16 cellular contexts compared by ENCODE assay signal in the genomic region with DNA sequence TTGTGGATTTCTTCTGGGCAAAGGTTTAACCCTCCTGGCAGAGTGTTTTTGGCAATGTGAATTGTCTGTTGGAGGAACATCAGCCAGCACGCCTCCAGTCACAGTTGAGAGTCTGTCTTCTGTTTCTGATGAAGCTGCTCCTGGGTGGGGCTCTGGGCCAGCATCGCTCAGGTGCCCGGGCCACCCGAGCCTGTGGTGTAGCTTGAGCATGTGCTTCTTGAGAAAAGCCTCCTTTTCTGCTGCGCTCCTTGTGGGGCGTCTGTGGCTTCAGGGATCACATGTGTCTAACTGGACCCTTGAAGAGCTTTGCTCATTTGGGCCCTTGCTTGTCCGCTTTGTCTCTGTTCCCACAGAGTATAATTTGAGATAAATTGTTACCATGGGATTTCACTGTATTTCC. TPM values are rescaled to one million over a fixed set of nuclear protein-coding genes. Genes with fewer than 3 reads are reported as not detected.
DNase-seq lines count a peak whose midpoint lies in the region; TF ChIP-seq lines count a peak whose summit lies in the region.
"Had no signal": no experiment of that assay in that cellular context is flagged by ENCODE, and none has a peak within 500 bp of the region (broad histone marks: within the 10 kb centered on the region; RNA-seq: fewer than 3 reads in every experiment).

No MANE protein-coding gene starts in this region.

- no peak for TF ChIP-seq CTCF in VCaP (conservative IDR thresholded peaks at IDR 0.05)
- no peak for TF ChIP-seq CTCF in endothelial cell (IDR thresholded peaks at IDR 0.05; ENCODE audit: unreplicated experiment)
- no peak for TF ChIP-seq CTCF in type B pancreatic cell (conservative IDR thresholded peaks at IDR 0.05)

- H3K27ac Mint-ChIP-seq in activated naive CD4-positive, alpha-beta T cell treated with anti-CD3 and anti-CD28 coated beads, Interleukin-2, amount 50 U/mL, for 24 hours: peak overlapping the region; percentile 41
- H3K27ac Mint-ChIP-seq in endothelial cell (ENCODE audit: unreplicated experiment) (peak overlapping the region; percentile 54), type B pancreatic cell (peak overlapping the region; percentile 76)

- DNase-seq in activated naive CD4-positive, alpha-beta T cell treated with anti-CD3 and anti-CD28 coated beads, Interleukin-2, amount 50 U/mL, for 16 hours: no peak
- no peak for DNase-seq in endothelial cell (ENCODE audit: low spot score)
- DNase-seq in type B pancreatic cell (ENCODE audit: extremely low spot score, unreplicated experiment): no peak
- no peak for DNase-seq in activated gamma-delta T cell treated with Interleukin-2 at 50 U/mL for 16 hours
- DNase-seq in NCI-H1105 treated with DMSO at 0.1 percent for 48 hours (lab: John Stamatoyannopoulos, UW): no peak
- DNase-seq: Caco-2, DMS153, EL, NCI-H1417 treated with DMSO at 0.1 percent for 48 hours, NCI-H2029, NCI-H2171 treated with DMSO at 0.1 percent for 48 hours, NCI-H748 treated with DMSO at 0.1 percent for 48 hours, RPMI8226 had no signal

- H3K4me3 Mint-ChIP-seq in activated naive CD4-positive, alpha-beta T cell treated with anti-CD3 and anti-CD28 coated beads, Interleukin-2, amount 50 U/mL, for 24 hours: no peak overlapping the region
- H3K4me3 Mint-ChIP-seq in endothelial cell (ENCODE audit: unreplicated experiment): peak overlapping the region; percentile 74
- H3K4me3 Mint-ChIP-seq in type B pancreatic cell: no peak overlapping the region

- H3K27ac ChIP-seq in VCaP: peak overlapping the region; percentile 26; the same call in 1 of the 2 replicates
- H3K27ac ChIP-seq: C4-2B had no signal

- H3K36me3 Mint-ChIP-seq in activated naive CD4-positive, alpha-beta T cell treated with anti-CD3 and anti-CD28 coated beads, Interleukin-2, amount 50 U/mL, for 24 hours: peaks cover 10% of the 10 kb centered on the region
- H3K36me3 Mint-ChIP-seq in endothelial cell (ENCODE audit: low read depth, unreplicated experiment) (peaks cover 38% of the 10 kb centered on the region), type B pancreatic cell (peaks cover 12% of the 10 kb centered on the region)

- H3K4me1 Mint-ChIP-seq in activated naive CD4-positive, alpha-beta T cell treated with anti-CD3 and anti-CD28 coated beads, Interleukin-2, amount 50 U/mL, for 24 hours: peaks cover 28% of the 10 kb centered on the region
- no peaks in the 10 kb centered on the region for H3K4me1 Mint-ChIP-seq in endothelial cell (ENCODE audit: unreplicated experiment)
- peaks cover 9% of the 10 kb centered on the region for H3K4me1 Mint-ChIP-seq in type B pancreatic cell (ENCODE audit: unreplicated experiment)

- H3K9me3 Mint-ChIP-seq in activated naive CD4-positive, alpha-beta T cell treated with anti-CD3 and anti-CD28 coated beads, Interleukin-2, amount 50 U/mL, for 24 hours: no peaks in the 10 kb centered on the region
- no peaks in the 10 kb centered on the region for H3K9me3 Mint-ChIP-seq in endothelial cell (ENCODE audit: unreplicated experiment)
- no peaks in the 10 kb centered on the region for H3K9me3 Mint-ChIP-seq in type B pancreatic cell

- H3K27me3 Mint-ChIP-seq in activated naive CD4-positive, alpha-beta T cell treated with anti-CD3 and anti-CD28 coated beads, Interleukin-2, amount 50 U/mL, for 24 hours: no peaks in the 10 kb centered on the region
- H3K27me3 Mint-ChIP-seq in endothelial cell (ENCODE audit: unreplicated experiment) (peaks cover 1% of the 10 kb centered on the region), type B pancreatic cell (no peaks in the 10 kb centered on the region)

RNA-seq across cellular contexts. Expression of gene RER1, which starts 7.2 kb away (rescaled TPM):
- total RNA-seq in endothelial cell (ENCODE audit: unreplicated experiment) (141 TPM), type B pancreatic cell (ENCODE audit: low replicate concordance) (126 and 174 TPM in 2 replicates)

RNA-seq across cellular contexts. Expression of gene MORN1, which starts 7.5 kb away (rescaled TPM):
- total RNA-seq in endothelial cell (ENCODE audit: unreplicated experiment) (12.1 TPM), type B pancreatic cell (ENCODE audit: low replicate concordance) (17.7 and 27.5 TPM in 2 replicates)

RNA-seq across cellular contexts. Expression of gene PEX10, which starts 13.5 kb away (rescaled TPM):
- 25.4 TPM for total RNA-seq in endothelial cell (ENCODE audit: unreplicated experiment)
- total RNA-seq in type B pancreatic cell (ENCODE audit: low replicate concordance): 26.7 and 27.3 TPM in 2 replicates
